Comparison of ENCODE assay signal across 31 cellular contexts in genomic region chr4:110014233-110014632, GRCh38.
"Had no signal": no experiment of that assay in that cellular context is flagged by ENCODE, and none has a peak within 500 bp of the region (broad histone marks: within the 10 kb centered on the region; RNA-seq: fewer than 3 reads in every experiment).

No MANE protein-coding gene starts in this region.

- H3K9me3 ChIP-seq: adrenal gland, body of pancreas, esophagus squamous epithelium had no signal

- H3K4me3 Mint-ChIP-seq: activated CD4-positive, alpha-beta memory T cell treated with anti-CD3 and anti-CD28 coated beads for 36 hours; activated CD4-positive, alpha-beta T cell treated with anti-CD3 and anti-CD28 coated beads for 36 hours; activated CD4-positive, alpha-beta T cell treated with anti-CD3 and anti-CD28 coated beads, Interleukin-2, amount 10 ng/mL, durations not matched to agents 24 days and 14 days; activated CD8-positive, alpha-beta memory T cell treated with anti-CD3 and anti-CD28 coated beads, Interleukin-2, amount 10 ng/mL, durations not matched to agents 7 days and 5 days; activated CD8-positive, alpha-beta T cell treated with anti-CD3 and anti-CD28 coated beads, Interleukin-2, amount 10 ng/mL, durations not matched to agents 7 days and 5 days; activated naive CD4-positive, alpha-beta T cell treated with anti-CD3 and anti-CD28 coated beads for 36 hours; activated naive CD4-positive, alpha-beta T cell treated with anti-CD3 and anti-CD28 coated beads, Interleukin-2, amount 50 U/mL, for 24 hours; activated naive CD8-positive, alpha-beta T cell treated with anti-CD3 and anti-CD28 coated beads for 36 hours; activated naive CD8-positive, alpha-beta T cell treated with anti-CD3 and anti-CD28 coated beads, Interleukin-2, amount 50 U/mL, for 24 hours; activated T-helper 1 cell treated with anti-CD3 and anti-CD28 coated beads, Interleukin-12 subunit alpha, Interleukin-12 subunit beta, Interleukin-2, Interleukin-4 antibody, amounts not matched to agents 30 ng/mL and 10 ng/mL and 1 ng/mL, durations not matched to agents 14 hours and 24 hours and 36 hours; effector memory CD8-positive, alpha-beta T cell had no signal

- H3K27me3 Mint-ChIP-seq: activated CD4-positive, alpha-beta memory T cell treated with anti-CD3 and anti-CD28 coated beads for 36 hours; activated naive CD8-positive, alpha-beta T cell treated with anti-CD3 and anti-CD28 coated beads, Interleukin-2, amount 50 U/mL, for 24 hours had no signal

- H3K27me3 ChIP-seq: body of pancreas, esophagus squamous epithelium, gastroesophageal sphincter had no signal

- H3K36me3 ChIP-seq: adrenal gland, esophagus squamous epithelium, gastroesophageal sphincter had no signal

- H3K27ac Mint-ChIP-seq: activated CD4-positive, alpha-beta memory T cell treated with anti-CD3 and anti-CD28 coated beads for 36 hours; activated CD4-positive, alpha-beta T cell treated with anti-CD3 and anti-CD28 coated beads for 36 hours; activated CD4-positive, alpha-beta T cell treated with anti-CD3 and anti-CD28 coated beads, Interleukin-2, amount 10 ng/mL, durations not matched to agents 24 days and 14 days; activated CD8-positive, alpha-beta memory T cell treated with anti-CD3 and anti-CD28 coated beads, Interleukin-2, amount 10 ng/mL, durations not matched to agents 7 days and 5 days; activated CD8-positive, alpha-beta T cell treated with anti-CD3 and anti-CD28 coated beads, Interleukin-2, amount 10 ng/mL, durations not matched to agents 7 days and 5 days; activated naive CD4-positive, alpha-beta T cell treated with anti-CD3 and anti-CD28 coated beads for 36 hours; activated naive CD8-positive, alpha-beta T cell treated with anti-CD3 and anti-CD28 coated beads for 36 hours; activated naive CD8-positive, alpha-beta T cell treated with anti-CD3 and anti-CD28 coated beads, Interleukin-2, amount 50 U/mL, for 24 hours; activated T-helper 1 cell treated with anti-CD3 and anti-CD28 coated beads, Interleukin-12 subunit alpha, Interleukin-12 subunit beta, Interleukin-2, Interleukin-4 antibody, amounts not matched to agents 30 ng/mL and 10 ng/mL and 1 ng/mL, durations not matched to agents 14 hours and 24 hours and 36 hours; activated T-helper 2 cell treated with anti-CD3 and anti-CD28 coated beads, Interferon-gamma antibody, Interleukin-2, Interleukin-4, amounts not matched to agents 10 μg/mL and 5 μg/mL and 100 μg/mL, durations not matched to agents 14 hours and 24 hours and 36 hours; effector memory CD8-positive, alpha-beta T cell had no signal

- H3K9me3 Mint-ChIP-seq: activated CD4-positive, alpha-beta T cell treated with anti-CD3 and anti-CD28 coated beads, Interleukin-2, amount 10 ng/mL, durations not matched to agents 24 days and 14 days; activated naive CD4-positive, alpha-beta T cell treated with anti-CD3 and anti-CD28 coated beads, Interleukin-2, amount 50 U/mL, for 24 hours; activated naive CD8-positive, alpha-beta T cell treated with anti-CD3 and anti-CD28 coated beads, Interleukin-2, amount 50 U/mL, for 24 hours; activated T-helper 1 cell treated with anti-CD3 and anti-CD28 coated beads, Interleukin-12 subunit alpha, Interleukin-12 subunit beta, Interleukin-2, Interleukin-4 antibody, amounts not matched to agents 30 ng/mL and 10 ng/mL and 1 ng/mL, durations not matched to agents 14 hours and 24 hours and 36 hours; activated T-helper 2 cell treated with anti-CD3 and anti-CD28 coated beads, Interferon-gamma antibody, Interleukin-2, Interleukin-4, amounts not matched to agents 10 μg/mL and 5 μg/mL and 100 μg/mL, durations not matched to agents 14 hours and 24 hours and 36 hours; effector memory CD8-positive, alpha-beta T cell had no signal

- DNase-seq: activated CD4-positive, alpha-beta memory T cell treated with anti-CD3 and anti-CD28 coated beads for 36 hours; activated CD4-positive, alpha-beta T cell treated with anti-CD3 and anti-CD28 coated beads for 36 hours; activated CD4-positive, alpha-beta T cell treated with anti-CD3 and anti-CD28 coated beads, Interleukin-2, amount 10 ng/mL, durations not matched to agents 24 days and 14 days; activated CD4-positive, CD25-positive, alpha-beta regulatory T cell; activated CD4-positive, CD25-positive, alpha-beta regulatory T cell treated with anti-CD3 and anti-CD28 coated beads, Interleukin-2, amount 50 U/mL, for 72 hours; activated CD8-positive, alpha-beta memory T cell treated with anti-CD3 and anti-CD28 coated beads, Interleukin-2, amount 10 ng/mL, durations not matched to agents 7 days and 5 days; activated CD8-positive, alpha-beta memory T cell treated with anti-CD3 and anti-CD28 coated beads, Interleukin-2, amount 50 U/mL, for 4 hours; activated CD8-positive, alpha-beta T cell treated with anti-CD3 and anti-CD28 coated beads, Interleukin-2, amount 10 ng/mL, durations not matched to agents 7 days and 5 days; activated effector memory CD4-positive, alpha-beta T cell treated with anti-CD3 and anti-CD28 coated beads, Interleukin-2, amount 50 U/mL, for 16 hours; activated naive CD4-positive, alpha-beta T cell treated with anti-CD3 and anti-CD28 coated beads for 36 hours; activated naive CD8-positive, alpha-beta T cell treated with anti-CD3 and anti-CD28 coated beads for 36 hours; activated naive CD8-positive, alpha-beta T cell treated with anti-CD3 and anti-CD28 coated beads, Interleukin-2, amount 50 U/mL, for 24 hours; activated T-cell treated with anti-CD3 and anti-CD28 coated beads, Interleukin-2, amount 50 U/mL, for 1 hour; activated T-cell treated with anti-CD3 and anti-CD28 coated beads, Interleukin-2, amount 50 U/mL, for 48 hours; adrenal gland; amygdala; aorta; body of pancreas; caudate nucleus; cortex of kidney; dermis blood vessel endothelial cell; effector CD4-positive, alpha-beta T cell; effector memory CD8-positive, alpha-beta T cell; erythroblast; esophagus squamous epithelium; foreskin melanocyte; T-helper 2 cell had no signal

- H3K27ac ChIP-seq: adrenal gland, body of pancreas, esophagus squamous epithelium, gastroesophageal sphincter had no signal

- H3K36me3 Mint-ChIP-seq: activated CD8-positive, alpha-beta memory T cell treated with anti-CD3 and anti-CD28 coated beads, Interleukin-2, amount 10 ng/mL, durations not matched to agents 7 days and 5 days; activated naive CD4-positive, alpha-beta T cell treated with anti-CD3 and anti-CD28 coated beads, Interleukin-2, amount 50 U/mL, for 24 hours; activated naive CD8-positive, alpha-beta T cell treated with anti-CD3 and anti-CD28 coated beads for 36 hours had no signal

- H3K4me3 ChIP-seq: adrenal gland, body of pancreas, esophagus squamous epithelium, gastroesophageal sphincter had no signal

- ATAC-seq: activated CD4-positive, alpha-beta T cell treated with anti-CD3 and anti-CD28 coated beads for 36 hours; activated CD8-positive, alpha-beta memory T cell treated with anti-CD3 and anti-CD28 coated beads, Interleukin-2, amount 10 ng/mL, durations not matched to agents 7 days and 5 days; activated CD8-positive, alpha-beta T cell treated with anti-CD3 and anti-CD28 coated beads, Interleukin-2, amount 10 ng/mL, durations not matched to agents 7 days and 5 days; activated naive CD8-positive, alpha-beta T cell treated with anti-CD3 and anti-CD28 coated beads, Interleukin-2, amount 50 U/mL, for 24 hours; body of pancreas; effector memory CD8-positive, alpha-beta T cell; gastroesophageal sphincter had no signal

- H3K4me1 ChIP-seq: adrenal gland, body of pancreas, esophagus squamous epithelium, gastroesophageal sphincter had no signal
